In the genomic region with DNA sequence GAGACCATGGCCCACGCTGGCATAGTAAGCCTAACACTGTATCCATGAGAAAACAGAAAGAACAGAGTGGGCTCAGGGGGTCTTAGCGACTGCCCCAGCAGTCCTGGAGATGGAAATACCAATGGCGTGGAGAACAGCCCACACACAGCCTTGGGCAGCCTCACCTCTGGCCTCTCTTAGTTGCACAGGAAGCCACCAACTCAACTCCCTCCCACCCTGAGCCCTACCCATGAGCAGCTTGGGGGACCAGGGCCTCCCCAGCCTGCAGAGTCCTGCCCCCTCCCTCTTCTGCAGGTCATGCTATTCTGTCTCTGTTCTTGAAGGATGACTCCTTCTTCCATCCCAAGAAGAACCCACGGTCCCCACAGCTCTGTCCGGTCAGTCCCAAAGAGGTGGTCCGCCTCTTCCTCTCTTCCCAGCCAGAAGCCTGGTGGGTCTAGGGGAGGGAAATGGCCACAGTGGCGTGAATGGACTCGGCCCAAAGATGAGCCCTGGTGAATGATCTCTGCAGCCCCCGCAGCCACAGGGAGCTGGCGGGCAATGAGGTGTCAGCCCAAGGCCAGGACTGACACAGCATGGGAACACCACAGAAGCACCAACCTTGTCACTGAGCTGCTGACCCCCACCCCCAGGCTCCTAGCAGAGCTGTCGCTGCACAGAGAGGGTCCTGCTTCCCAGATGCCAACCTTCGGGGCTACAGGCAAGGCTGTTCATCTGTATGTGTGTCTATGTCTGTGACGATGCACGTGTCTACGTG, we compare ENCODE assay signal across 1 cellular context.
TF ChIP-seq lines count a peak whose summit lies in the region.

No MANE protein-coding gene starts in this region.

TF ChIP-seq in H1, 55 proteins besides CTCF, POLR2A, EP300 and RAD21:
- TF ChIP-seq, protein P1, sequence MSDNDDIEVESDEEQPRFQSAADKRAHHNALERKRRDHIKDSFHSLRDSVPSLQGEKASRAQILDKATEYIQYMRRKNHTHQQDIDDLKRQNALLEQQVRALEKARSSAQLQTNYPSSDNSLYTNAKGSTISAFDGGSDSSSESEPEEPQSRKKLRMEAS (IDR thresholded peaks at IDR 0.05) = no peak
- TF ChIP-seq RFX5 (IDR thresholded peaks at IDR 0.05; ENCODE audit: borderline replicate concordance, low read depth, low read length) = no peak
- TF ChIP-seq SAP30 (IDR thresholded peaks at IDR 0.05; ENCODE audit: insufficient read depth, insufficient replicate concordance, low read length) = no peak
- TF ChIP-seq RBBP5 (IDR thresholded peaks at IDR 0.05; ENCODE audit: borderline replicate concordance, low read depth, low read length) = no peak
- no peak for TF ChIP-seq CHD1 (IDR thresholded peaks at IDR 0.05; ENCODE audit: low read depth, low read length)
